In the genomic region with DNA sequence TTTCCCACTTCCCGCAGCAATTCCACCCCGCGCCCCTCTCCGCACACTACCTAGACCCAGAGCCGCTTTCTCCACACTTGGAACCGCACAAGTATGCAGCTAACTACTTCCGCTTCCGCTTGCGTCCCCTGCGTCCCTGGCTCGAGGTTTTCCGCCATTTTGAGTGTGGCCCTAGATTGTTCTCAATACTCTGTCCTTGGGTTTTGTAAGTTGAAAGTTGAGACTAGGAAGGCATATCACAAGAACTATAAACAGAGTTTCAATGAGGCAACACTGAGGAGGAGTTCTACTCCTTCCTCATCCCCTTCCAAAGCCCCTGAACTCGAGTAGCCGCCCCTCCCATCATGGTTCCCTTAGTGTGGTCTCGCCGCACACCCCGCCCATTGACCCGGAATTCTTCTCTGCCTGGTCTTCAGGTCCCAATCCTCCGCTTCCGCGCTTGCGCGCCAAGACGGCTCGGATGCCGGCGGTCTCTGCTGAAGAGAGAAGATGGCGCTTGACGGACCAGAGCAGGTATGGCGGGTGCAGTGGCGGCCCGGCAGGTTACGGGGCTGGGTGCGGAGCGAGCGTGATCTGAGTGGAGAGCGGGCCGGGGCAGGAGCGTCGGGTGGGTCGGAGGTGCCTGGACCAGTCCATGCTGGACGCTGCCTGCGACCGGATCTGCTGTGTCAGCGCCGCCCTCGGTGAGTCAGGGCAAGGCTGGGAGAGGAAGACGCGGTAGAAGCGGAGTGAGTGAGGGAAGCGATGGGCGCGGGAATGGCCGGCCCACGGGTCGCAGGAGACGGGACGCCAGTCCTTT, we compare ENCODE assay signal across 8 cellular contexts. TPM values are rescaled to one million over a fixed set of nuclear protein-coding genes. Genes with fewer than 3 reads are reported as not detected.
DNase-seq lines count a peak whose midpoint lies in the region; ATAC-seq and TF ChIP-seq lines count a peak whose summit lies in the region.

A gene with protein sequence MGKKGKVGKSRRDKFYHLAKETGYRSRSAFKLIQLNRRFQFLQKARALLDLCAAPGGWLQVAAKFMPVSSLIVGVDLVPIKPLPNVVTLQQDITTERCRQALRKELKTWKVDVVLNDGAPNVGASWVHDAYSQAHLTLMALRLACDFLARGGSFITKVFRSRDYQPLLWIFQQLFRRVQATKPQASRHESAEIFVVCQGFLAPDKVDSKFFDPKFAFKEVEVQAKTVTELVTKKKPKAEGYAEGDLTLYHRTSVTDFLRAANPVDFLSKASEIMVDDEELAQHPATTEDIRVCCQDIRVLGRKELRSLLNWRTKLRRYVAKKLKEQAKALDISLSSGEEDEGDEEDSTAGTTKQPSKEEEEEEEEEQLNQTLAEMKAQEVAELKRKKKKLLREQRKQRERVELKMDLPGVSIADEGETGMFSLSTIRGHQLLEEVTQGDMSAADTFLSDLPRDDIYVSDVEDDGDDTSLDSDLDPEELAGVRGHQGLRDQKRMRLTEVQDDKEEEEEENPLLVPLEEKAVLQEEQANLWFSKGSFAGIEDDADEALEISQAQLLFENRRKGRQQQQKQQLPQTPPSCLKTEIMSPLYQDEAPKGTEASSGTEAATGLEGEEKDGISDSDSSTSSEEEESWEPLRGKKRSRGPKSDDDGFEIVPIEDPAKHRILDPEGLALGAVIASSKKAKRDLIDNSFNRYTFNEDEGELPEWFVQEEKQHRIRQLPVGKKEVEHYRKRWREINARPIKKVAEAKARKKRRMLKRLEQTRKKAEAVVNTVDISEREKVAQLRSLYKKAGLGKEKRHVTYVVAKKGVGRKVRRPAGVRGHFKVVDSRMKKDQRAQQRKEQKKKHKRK (minus strand): TSS at position 662 of the 799 bp plus-strand sequence. CDS start 761 bp downstream, outside the sequence.
A gene (plus strand): TSS at position 430 of the 799 bp plus-strand sequence. CDS start 60 bp downstream, at position 490.

- H3K4me3 ChIP-seq in CD4-positive, alpha-beta memory T cell (ENCODE audit: low read length in 2 of 2) = peak within 1 kb of the TSS; percentile 93
- peak within 1 kb of the TSS; percentile 83 to 99 for H3K4me3 ChIP-seq in duodenal mucosa (ENCODE audit: low read depth in 1 of 2, low read length in 2 of 2)
- peak within 1 kb of the TSS; percentile 49 for H3K4me3 ChIP-seq in lower leg skin (ENCODE audit: low read depth, poor library complexity, severe bottlenecking)

- POLR2A ChIA-PET in CD4-positive, alpha-beta memory T cell (lab: Charles Lee; ENCODE audit: partially characterized antibody) = interaction anchor here (0.9 to 12.7 kb wide), 15 partner anchors 9 to 319 kb away, joined by 3 to 129 read pairs (median 4); a partner anchor contains a TSS
- POLR2A ChIA-PET in activated CD4-positive, alpha-beta memory T cell treated with anti-CD3 and anti-CD28 coated beads for 36 hours (lab: Charles Lee) = interaction anchor here (1.5 to 4.5 kb wide), 3 partner anchors 14 to 85 kb away, joined by 5 to 29 read pairs (median 20); a partner anchor contains a TSS

- peak in 1 of 3 donors; percentile 67 for TF ChIP-seq CTCF in lower leg skin (IDR thresholded peaks at IDR 0.05)

- H3K27me3 ChIP-seq in CD4-positive, alpha-beta memory T cell (ENCODE audit: insufficient read depth, low read length) = no peaks in the 10 kb centered on the region
- H3K27me3 ChIP-seq in duodenal mucosa (ENCODE audit: control insufficient read depth in 1 of 2, insufficient read depth in 2 of 2, low read length in 2 of 2) = no peaks in the 10 kb centered on the region

- H3K4me1 Mint-ChIP-seq in CD4-positive, alpha-beta memory T cell = peaks cover 46 to 92% (median 74%) of the 10 kb centered on the region in 4 donors
- H3K4me1 Mint-ChIP-seq in activated CD4-positive, alpha-beta memory T cell treated with anti-CD3 and anti-CD28 coated beads for 36 hours (ENCODE audit: low read depth) = peaks cover 75% of the 10 kb centered on the region

- no peaks in the 10 kb centered on the region for H3K27me3 Mint-ChIP-seq in CD4-positive, alpha-beta memory T cell
- H3K27me3 Mint-ChIP-seq in activated CD4-positive, alpha-beta memory T cell treated with anti-CD3 and anti-CD28 coated beads for 36 hours = no peaks in the 10 kb centered on the region

- H3K27ac Mint-ChIP-seq in CD4-positive, alpha-beta memory T cell = peak within 1 kb of the TSS; percentile 95 to 100 (median 100)
- peak within 1 kb of the TSS; percentile 98 for H3K27ac Mint-ChIP-seq in activated CD4-positive, alpha-beta memory T cell treated with anti-CD3 and anti-CD28 coated beads for 36 hours

- TF ChIP-seq POLR2A in lower leg skin (IDR thresholded peaks at IDR 0.05) = peak in 1 of 2 donors; percentile 48

- intact Hi-C loops in CD4-positive, alpha-beta memory T cell (cut with micrococcal nuclease) = loop anchor here (1.0 to 5.0 kb wide), 5 partner anchors 16 to 205 kb away; a partner anchor contains a TSS
- intact Hi-C loops in activated CD4-positive, alpha-beta memory T cell treated with anti-CD3 and anti-CD28 coated beads for 36 hours (cut with micrococcal nuclease) = loop anchor here (1.0 to 5.0 kb wide), 6 partner anchors 8 to 205 kb away; a partner anchor contains a TSS
- intact Hi-C loops in lower leg skin (cut with DNase I; ENCODE audit: low total_unique reads) = no loop called here

- WGBS in lower leg skin, 2 donors = 1% methylated on average over 51 to 58 of the region's 58 CpGs

- CTCF ChIA-PET in CD4-positive, alpha-beta memory T cell (lab: Charles Lee; ENCODE audit: partially characterized antibody) = interaction anchor here (1.0 to 5.3 kb wide), 10 partner anchors 7 to 51 kb away, joined by 3 to 37 read pairs (median 4); a partner anchor contains a TSS
- CTCF ChIA-PET in activated CD4-positive, alpha-beta memory T cell treated with anti-CD3 and anti-CD28 coated beads for 36 hours (lab: Charles Lee) = interaction anchor here (1.0 to 1.9 kb wide), 3 partner anchors 10 to 22 kb away, joined by 4 to 7 read pairs (median 4); a partner anchor contains a TSS

- peak; percentile 92 for ATAC-seq in GM19438 (IDR thresholded peaks at IDR 0.05; ENCODE audit: low read depth, unreplicated experiment)
- ATAC-seq in HG03575 (IDR thresholded peaks at IDR 0.05; ENCODE audit: extremely low read depth, insufficient number of reproducible peaks, low FRiP score, unreplicated experiment) = peak; percentile 39

- H3K4me3 Mint-ChIP-seq in CD4-positive, alpha-beta memory T cell = peak within 1 kb of the TSS; percentile 93 to 100 (median 98)
- H3K4me3 Mint-ChIP-seq in activated CD4-positive, alpha-beta memory T cell treated with anti-CD3 and anti-CD28 coated beads for 36 hours = peak within 1 kb of the TSS; percentile 94

- H3K36me3 Mint-ChIP-seq in CD4-positive, alpha-beta memory T cell = peaks cover 62 to 93% of the 10 kb centered on the region in 2 donors
- H3K36me3 Mint-ChIP-seq in activated CD4-positive, alpha-beta memory T cell treated with anti-CD3 and anti-CD28 coated beads for 36 hours = peaks cover 74% of the 10 kb centered on the region

- no peaks in the 10 kb centered on the region for H3K9me3 ChIP-seq in CD4-positive, alpha-beta memory T cell (ENCODE audit: control insufficient read depth in 1 of 2, low read length in 2 of 2)
- no peaks in the 10 kb centered on the region for H3K9me3 ChIP-seq in duodenal mucosa (ENCODE audit: control insufficient read depth in 1 of 2, low read length in 2 of 2)

- peak within 1 kb of the TSS; percentile 90 for H3K27ac ChIP-seq in CD4-positive, alpha-beta memory T cell (ENCODE audit: low read depth, low read length)
- peak within 1 kb of the TSS; percentile 89 for H3K27ac ChIP-seq in duodenal mucosa (ENCODE audit: low read depth, low read length)

- peaks cover 0 to 3% (median 0%) of the 10 kb centered on the region in 8 donors for H3K9me3 Mint-ChIP-seq in CD4-positive, alpha-beta memory T cell
- no peaks in the 10 kb centered on the region for H3K9me3 Mint-ChIP-seq in activated CD4-positive, alpha-beta memory T cell treated with anti-CD3 and anti-CD28 coated beads for 36 hours

- peaks cover 67% of the 10 kb centered on the region for H3K36me3 ChIP-seq in CD4-positive, alpha-beta memory T cell (ENCODE audit: insufficient read depth, low read length)
- peaks cover 61 to 70% of the 10 kb centered on the region in 2 donors for H3K36me3 ChIP-seq in duodenal mucosa (ENCODE audit: control insufficient read depth in 1 of 2, insufficient read depth in 2 of 2, low read length in 2 of 2)

- peaks cover 62% of the 10 kb centered on the region for H3K4me1 ChIP-seq in CD4-positive, alpha-beta memory T cell (ENCODE audit: insufficient read depth, low read length)
- peaks cover 22 to 25% of the 10 kb centered on the region in 2 donors for H3K4me1 ChIP-seq in duodenal mucosa (ENCODE audit: control insufficient read depth in 1 of 2, insufficient read depth in 2 of 2, low read length in 2 of 2)

- DNase-seq in CD4-positive, alpha-beta memory T cell = peak; percentile 96 to 98 (median 97)
- DNase-seq in NCI-H82 (lab: John Stamatoyannopoulos, UW) (peak; percentile 98), lower leg skin (ENCODE audit: low spot score in 2 of 2) (peak; percentile 95 to 99)
- peak; percentile 97 for DNase-seq in activated CD4-positive, alpha-beta memory T cell treated with anti-CD3 and anti-CD28 coated beads for 36 hours
- peak; percentile 89 to 95 for DNase-seq in stimulated activated CD4-positive, alpha-beta T cell treated with anti-CD3 and anti-CD28 coated beads, Interleukin-4, amount 100 ng/mL, for 48 hours (ENCODE audit: low read depth in 2 of 2)

- peak within 1 kb of the TSS; percentile 76 for H3K9ac ChIP-seq in duodenal mucosa (ENCODE audit: low read depth in 1 of 2, low read length in 2 of 2)

RNA-seq across cellular contexts. Expression of the first gene that starts in this region (rescaled TPM):
- 10 to 100 TPM; 62.1 to 62.2 TPM for total RNA-seq in CD4-positive, alpha-beta memory T cell
- 10 to 100 TPM; 12.3 to 40.8 TPM for polyA plus RNA-seq in CD4-positive, alpha-beta memory T cell
- total RNA-seq in activated CD4-positive, alpha-beta memory T cell treated with anti-CD3 and anti-CD28 coated beads for 36 hours = 10 to 100 TPM; 41.5 to 42.8 TPM
- total RNA-seq in lower leg skin = 10 to 100 TPM; 28.4 to 76.8 (median 47.2) TPM

RNA-seq across cellular contexts. Expression of the second gene that starts in this region (rescaled TPM):
- total RNA-seq in CD4-positive, alpha-beta memory T cell = 100 to 1,000 TPM; 121 TPM
- polyA plus RNA-seq in CD4-positive, alpha-beta memory T cell = 100 to 1,000 TPM; 188 to 227 TPM
- 100 to 1,000 TPM; 165 to 171 TPM for total RNA-seq in activated CD4-positive, alpha-beta memory T cell treated with anti-CD3 and anti-CD28 coated beads for 36 hours
- 100 to 1,000 TPM in 1 of 4 donors, 10 to 100 TPM in 3; 68.9 to 126 (median 88.7) TPM for total RNA-seq in lower leg skin

Comparison
In these comparisons a context has a peak if more than half of its experiments do, and no peak if none do; other contexts are left out.
1. Peak in every context shown above with its lines: DNase-seq, ATAC-seq, H3K4me3 ChIP-seq and H3K27ac ChIP-seq.